ENCODE assay signal across 1 cellular context in the genomic region with DNA sequence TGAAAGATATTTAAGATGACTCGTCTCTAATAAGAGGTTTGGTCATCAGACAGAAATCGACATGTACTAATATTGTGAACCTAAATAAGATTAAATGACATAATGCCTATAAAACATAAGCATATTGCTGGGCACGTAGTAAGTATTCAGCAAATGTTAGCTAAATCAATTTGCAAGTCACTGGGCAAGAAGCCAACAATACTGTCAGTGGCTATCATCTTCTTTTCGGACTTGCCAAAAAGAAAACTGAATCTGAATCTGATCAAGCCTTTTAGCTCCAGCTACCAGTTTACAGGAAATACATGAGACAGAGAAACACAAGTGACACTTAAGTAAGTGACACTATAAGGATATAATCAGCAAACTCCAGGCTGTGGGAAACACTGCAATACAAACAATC.
TF ChIP-seq lines count a peak whose summit lies in the region.

No MANE protein-coding gene starts in this region.

TF ChIP-seq in GM23338, 12 proteins besides CTCF, POLR2A, EP300 and RAD21 (continued from another document):
- TF ChIP-seq, protein P1, sequence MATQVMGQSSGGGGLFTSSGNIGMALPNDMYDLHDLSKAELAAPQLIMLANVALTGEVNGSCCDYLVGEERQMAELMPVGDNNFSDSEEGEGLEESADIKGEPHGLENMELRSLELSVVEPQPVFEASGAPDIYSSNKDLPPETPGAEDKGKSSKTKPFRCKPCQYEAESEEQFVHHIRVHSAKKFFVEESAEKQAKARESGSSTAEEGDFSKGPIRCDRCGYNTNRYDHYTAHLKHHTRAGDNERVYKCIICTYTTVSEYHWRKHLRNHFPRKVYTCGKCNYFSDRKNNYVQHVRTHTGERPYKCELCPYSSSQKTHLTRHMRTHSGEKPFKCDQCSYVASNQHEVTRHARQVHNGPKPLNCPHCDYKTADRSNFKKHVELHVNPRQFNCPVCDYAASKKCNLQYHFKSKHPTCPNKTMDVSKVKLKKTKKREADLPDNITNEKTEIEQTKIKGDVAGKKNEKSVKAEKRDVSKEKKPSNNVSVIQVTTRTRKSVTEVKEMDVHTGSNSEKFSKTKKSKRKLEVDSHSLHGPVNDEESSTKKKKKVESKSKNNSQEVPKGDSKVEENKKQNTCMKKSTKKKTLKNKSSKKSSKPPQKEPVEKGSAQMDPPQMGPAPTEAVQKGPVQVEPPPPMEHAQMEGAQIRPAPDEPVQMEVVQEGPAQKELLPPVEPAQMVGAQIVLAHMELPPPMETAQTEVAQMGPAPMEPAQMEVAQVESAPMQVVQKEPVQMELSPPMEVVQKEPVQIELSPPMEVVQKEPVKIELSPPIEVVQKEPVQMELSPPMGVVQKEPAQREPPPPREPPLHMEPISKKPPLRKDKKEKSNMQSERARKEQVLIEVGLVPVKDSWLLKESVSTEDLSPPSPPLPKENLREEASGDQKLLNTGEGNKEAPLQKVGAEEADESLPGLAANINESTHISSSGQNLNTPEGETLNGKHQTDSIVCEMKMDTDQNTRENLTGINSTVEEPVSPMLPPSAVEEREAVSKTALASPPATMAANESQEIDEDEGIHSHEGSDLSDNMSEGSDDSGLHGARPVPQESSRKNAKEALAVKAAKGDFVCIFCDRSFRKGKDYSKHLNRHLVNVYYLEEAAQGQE (IDR thresholded peaks at IDR 0.05; ENCODE audit: unreplicated experiment): no peak
- no peak for TF ChIP-seq JUNB (IDR thresholded peaks at IDR 0.05; ENCODE audit: unreplicated experiment)
- TF ChIP-seq CREB1 (CRISPR knock-in tag; IDR thresholded peaks at IDR 0.05; ENCODE audit: low read depth): no peak
